In the genomic region with DNA sequence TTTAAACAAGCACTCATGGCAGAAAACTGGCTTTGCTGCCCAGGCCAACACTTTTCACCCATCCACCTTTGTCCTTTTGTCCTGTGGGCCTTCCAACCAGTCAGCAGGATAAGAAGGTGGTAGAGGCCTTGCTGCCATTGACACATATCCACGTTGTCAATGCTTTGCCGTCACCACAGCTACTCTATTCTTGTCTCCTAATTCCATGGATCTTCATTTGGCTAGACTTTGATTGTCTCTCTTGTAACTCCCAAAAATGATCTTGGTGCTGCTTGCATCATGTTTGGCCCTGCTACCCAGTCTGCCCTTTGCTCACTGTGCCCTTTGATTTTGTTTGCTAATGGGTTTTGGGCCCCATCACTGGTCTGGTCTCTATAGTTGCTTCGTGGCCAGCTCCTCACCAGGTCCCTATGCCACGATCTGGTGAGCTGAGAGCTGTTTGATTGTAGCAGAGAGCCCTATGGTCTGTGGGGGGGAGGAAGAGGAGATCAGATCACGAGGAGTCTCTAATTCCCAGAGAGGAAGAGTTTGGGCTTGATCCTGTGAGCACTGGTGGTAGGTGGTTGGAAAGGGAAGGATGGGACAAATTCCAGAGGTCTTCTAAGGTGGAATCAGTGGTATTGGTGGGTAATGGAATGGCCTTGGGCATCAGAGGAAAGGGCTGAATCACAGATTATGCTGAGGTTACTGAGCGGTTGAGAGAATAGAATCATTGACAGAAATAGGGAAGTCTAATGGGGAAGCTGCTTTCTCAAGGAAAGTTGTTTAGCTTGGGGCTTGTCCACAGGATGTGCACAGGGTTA, we compare ENCODE assay signal across 13 cellular contexts. TPM values are rescaled to one million over a fixed set of nuclear protein-coding genes. Genes with fewer than 3 reads are reported as not detected.
A peak's percentile ranks its signal among the peaks of the same experiment; 100 is the strongest.
DNase-seq lines count a peak whose midpoint lies in the region; ATAC-seq, FAIRE-seq and TF ChIP-seq lines count a peak whose summit lies in the region.
"Had no signal": no experiment of that assay in that cellular context is flagged by ENCODE, and none has a peak within 500 bp of the region (broad histone marks: within the 10 kb centered on the region; RNA-seq: fewer than 3 reads in every experiment).

No MANE protein-coding gene starts in this region.

- no peak for TF ChIP-seq POLR2A in GM12891 (IDR thresholded peaks at IDR 0.05; ENCODE audit: low read depth, low read length)

- H3K27ac ChIP-seq in caudate nucleus (ENCODE audit: low read depth, low read length): peak overlapping the region; percentile 8
- H3K27ac ChIP-seq in pancreas: peak overlapping the region; percentile 23 to 95 (median 66)

- no peaks in the 10 kb centered on the region for H3K27me3 ChIP-seq in pancreas
- H3K27me3 ChIP-seq: heart left ventricle, MG63 had no signal

- no peak overlapping the region for H3K4me3 ChIP-seq in pancreas
- H3K4me3 ChIP-seq: HAP-1, heart left ventricle, MG63 had no signal

- no peak for TF ChIP-seq CTCF in pancreas (IDR thresholded peaks at IDR 0.05)

- FAIRE-seq in pancreas (lab: Jason Lieb, UNC) (no peak), GM12891 (lab: Jason Lieb, UNC) (no peak)
- FAIRE-seq: GM19239 had no signal

- intact Hi-C loops in pancreas (cut with DNase I): loop anchor here in 1 of 3 donors (10.0 kb wide), 1 partner anchor 64 kb away; no protein-coding TSS in a partner anchor

- H3K36me3 ChIP-seq in pancreas: peaks cover 0 to 5% (median 0%) of the 10 kb centered on the region in 3 donors

- DNase-seq in CD1c-positive myeloid dendritic cell (ENCODE audit: extremely low spot score): peak; percentile 61
- peak; percentile 89 for DNase-seq in NOMO-1 treated with DMSO at 0.1 percent for 48 hours (lab: John Stamatoyannopoulos, UW; ENCODE audit: unreplicated experiment)
- DNase-seq in caudate nucleus (lab: John Stamatoyannopoulos, UW): no peak
- DNase-seq in pancreas: peak in 1 of 6 donors; percentile 52
- DNase-seq in mesenteric fat pad (ENCODE audit: low spot score): no peak
- DNase-seq in pons (ENCODE audit: low spot score): no peak
- DNase-seq in GM12891 (ENCODE audit: insufficient read length, low spot score): no peak
- no peak for DNase-seq in DMS 273 (lab: John Stamatoyannopoulos, UW; ENCODE audit: unreplicated experiment)
- DNase-seq: heart left ventricle, NCI-H524 treated with DMSO at 0.1 percent for 48 hours had no signal

- 61 to 63% methylated on average over 6 of the region's 6 CpGs for WGBS in pancreas, 2 donors

- ATAC-seq in pancreas: peak in 2 of 4 donors; percentile 11 to 42

- H3K4me1 ChIP-seq in pancreas: peaks cover 78 to 96% (median 91%) of the 10 kb centered on the region in 3 donors

- H3K9me3 ChIP-seq in pancreas: no peaks in the 10 kb centered on the region
- H3K9me3 ChIP-seq: HAP-1, heart left ventricle, MG63 had no signal

TF ChIP-seq in GM12891, 5 proteins besides CTCF, POLR2A, EP300 and RAD21:
- TF ChIP-seq POU2F2 (IDR thresholded peaks at IDR 0.05; ENCODE audit: low read depth, low read length) (no peak), POLR2AphosphoS5 (IDR thresholded peaks at IDR 0.05; ENCODE audit: low read depth, low read length) (no peak), PAX5 (IDR thresholded peaks at IDR 0.05; ENCODE audit: insufficient read depth, low read length, severe bottlenecking) (no peak), TAF1 (IDR thresholded peaks at IDR 0.05; ENCODE audit: low read depth, low read length) (no peak), SPI1 (IDR thresholded peaks at IDR 0.05; ENCODE audit: low read depth, low read length) (no peak)

RNA-seq across cellular contexts. Expression of a gene that starts 40.3 kb away (rescaled TPM):
- total RNA-seq in pancreas (100 to 1,000 TPM; 104 to 151 (median 132) TPM), mesenteric fat pad (101 TPM)
- polyA plus RNA-seq in pancreas: 10 to 100 TPM in 1 of 2 donors, 1 to 10 TPM in 1; 7.9 to 16.2 TPM
- polyA plus RNA-seq in GM12891 (2012; ENCODE audit: low read depth, missing spikeins): 5.7 TPM

Comparison
In these comparisons a context has a peak if more than half of its experiments do, and no peak if none do; other contexts are left out.
1. DNase-seq: peak in CD1c-positive myeloid dendritic cell (single experiment) and NOMO-1 treated with DMSO at 0.1 percent for 48 hours (single experiment); none in caudate nucleus (0 of 61), mesenteric fat pad (single experiment), pons (single experiment), GM12891 (single experiment) and DMS 273 (single experiment).